29 cellular contexts compared by ENCODE assay signal in the genomic region with DNA sequence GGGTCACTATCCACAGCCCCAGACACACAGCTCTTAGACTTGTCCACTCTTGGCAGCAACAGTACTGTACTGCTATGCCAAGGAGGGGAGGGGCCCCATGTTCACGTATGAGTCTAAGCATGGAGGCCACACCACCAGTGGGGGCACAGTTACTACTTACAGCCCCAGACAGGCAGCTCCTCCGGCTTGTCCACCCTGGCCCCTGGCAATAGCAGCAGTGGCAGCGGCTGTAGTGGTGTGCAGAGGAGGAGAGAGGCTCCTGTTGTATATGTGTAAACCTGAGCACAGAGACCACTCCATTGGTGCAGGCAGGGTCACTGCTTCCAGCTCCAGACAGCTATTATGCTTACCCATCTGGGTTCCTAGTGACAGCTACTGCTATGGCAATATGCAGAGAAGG.
"Had no signal": no experiment of that assay in that cellular context is flagged by ENCODE, and none has a peak within 500 bp of the region (broad histone marks: within the 10 kb centered on the region; RNA-seq: fewer than 3 reads in every experiment).

No MANE protein-coding gene starts in this region.

- H3K9me3 Mint-ChIP-seq: effector memory CD8-positive, alpha-beta T cell had no signal

- H3K4me3 ChIP-seq: adrenal gland, body of pancreas, cardiac muscle cell, coronary artery, gastrocnemius medialis, hepatocyte, ovary, sigmoid colon, thoracic aorta had no signal

- H3K4me1 ChIP-seq: gastrocnemius medialis had no signal

- H2AFZ ChIP-seq: hepatocyte had no signal

- H3K27me3 ChIP-seq: adrenal gland, body of pancreas, cardiac muscle cell, gastrocnemius medialis, hepatocyte, ovary, sigmoid colon had no signal

- H3K4me2 ChIP-seq: hepatocyte had no signal

- H3K79me2 ChIP-seq: hepatocyte had no signal

- H3K4me3 Mint-ChIP-seq: activated naive CD8-positive, alpha-beta T cell; effector memory CD8-positive, alpha-beta T cell; natural killer cell; stimulated activated effector memory CD8-positive, alpha-beta T cell treated with anti-CD3 and anti-CD28 coated beads, Interleukin-12 subunit alpha, Interleukin-12 subunit beta, amount 100 ng/mL, for 72 hours; stimulated activated naive CD8-positive, alpha-beta T cell treated with anti-CD3 and anti-CD28 coated beads, Interleukin-15, Interleukin-2, amounts not matched to agents 100 ng/mL and 50 ng/mL, for 24 hours; type B pancreatic cell had no signal

- H3K27ac Mint-ChIP-seq: activated naive CD8-positive, alpha-beta T cell; effector memory CD8-positive, alpha-beta T cell; natural killer cell; progenitor cell of endocrine pancreas; stimulated activated effector memory CD8-positive, alpha-beta T cell treated with anti-CD3 and anti-CD28 coated beads, Interleukin-12 subunit alpha, Interleukin-12 subunit beta, amount 100 ng/mL, for 72 hours; stimulated activated naive CD8-positive, alpha-beta T cell treated with anti-CD3 and anti-CD28 coated beads, Interleukin-15, Interleukin-2, amounts not matched to agents 100 ng/mL and 50 ng/mL, for 24 hours; type B pancreatic cell had no signal

- H3K27me3 Mint-ChIP-seq: activated naive CD8-positive, alpha-beta T cell; effector memory CD8-positive, alpha-beta T cell; progenitor cell of endocrine pancreas; stimulated activated naive CD8-positive, alpha-beta T cell treated with anti-CD3 and anti-CD28 coated beads, Interleukin-15, Interleukin-2, amounts not matched to agents 100 ng/mL and 50 ng/mL, for 24 hours; type B pancreatic cell had no signal

- H3K27ac ChIP-seq: adrenal gland, body of pancreas, cardiac muscle cell, coronary artery, gastrocnemius medialis, hepatocyte, sigmoid colon, thoracic aorta had no signal

- H3K36me3 ChIP-seq: adrenal gland, cardiac muscle cell, gastrocnemius medialis, ovary, sigmoid colon, thoracic aorta had no signal

- H3K36me3 Mint-ChIP-seq: stimulated activated effector memory CD8-positive, alpha-beta T cell treated with anti-CD3 and anti-CD28 coated beads, Interleukin-12 subunit alpha, Interleukin-12 subunit beta, amount 100 ng/mL, for 72 hours had no signal

- H3K9me3 ChIP-seq: body of pancreas, ovary had no signal

- DNase-seq: activated CD4-positive, alpha-beta T cell treated with anti-CD3 and anti-CD28 coated beads for 48 hours; activated CD4-positive, alpha-beta T cell treated with anti-CD3 and anti-CD28 coated beads, Interleukin-2, amount 50 U/mL, for 48 hours; activated CD8-positive, alpha-beta memory T cell treated with anti-CD3 and anti-CD28 coated beads for 24 hours; activated effector memory CD4-positive, alpha-beta T cell treated with Interleukin-2 at 50 U/mL for 16 hours; activated naive CD4-positive, alpha-beta T cell treated with Interleukin-2 at 50 U/mL for 16 hours; adrenal gland; aorta; body of pancreas; effector memory CD8-positive, alpha-beta T cell; erythroblast; gastrocnemius medialis; glutamatergic neuron; left cardiac atrium; mammary epithelial cell; natural killer cell; ovary; sigmoid colon; small intestine; stimulated activated CD4-positive, alpha-beta T cell treated with anti-CD3 and anti-CD28 coated beads, Interleukin-4, amount 100 ng/mL, for 24 hours had no signal

- ATAC-seq: activated CD4-positive, CD25-positive, alpha-beta regulatory T cell treated with anti-CD3 and anti-CD28 coated beads, Interleukin-2, amount 50 U/mL, for 24 hours; body of pancreas; effector memory CD8-positive, alpha-beta T cell; gastrocnemius medialis; left cardiac atrium; natural killer cell; stimulated activated effector memory CD8-positive, alpha-beta T cell treated with anti-CD3 and anti-CD28 coated beads, Interleukin-12 subunit alpha, Interleukin-12 subunit beta, amount 100 ng/mL, for 72 hours had no signal
